19 cellular contexts compared by ENCODE assay signal in the genomic region with DNA sequence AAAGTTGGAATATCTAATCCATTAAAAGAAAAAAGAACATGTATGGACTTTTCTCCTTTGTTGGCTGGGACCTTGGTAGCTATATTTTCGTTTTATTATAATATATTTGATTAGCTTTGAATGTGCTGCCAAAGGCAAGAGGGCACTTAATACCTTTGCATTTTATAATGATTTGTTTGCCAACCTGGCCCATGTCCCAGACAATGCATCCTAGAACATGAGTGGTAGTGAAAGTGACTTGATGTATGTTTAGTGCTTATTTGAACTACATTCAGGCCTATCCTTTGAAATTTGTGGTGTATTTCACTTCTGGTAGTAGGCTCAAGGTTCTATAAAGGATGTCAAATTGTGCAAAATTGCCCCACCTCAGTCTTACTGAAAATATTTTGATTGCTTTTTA. TPM values are rescaled to one million over a fixed set of nuclear protein-coding genes. Genes with fewer than 3 reads are reported as not detected.
DNase-seq lines count a peak whose midpoint lies in the region; ATAC-seq and TF ChIP-seq lines count a peak whose summit lies in the region.
"Had no signal": no experiment of that assay in that cellular context is flagged by ENCODE, and none has a peak within 500 bp of the region (broad histone marks: within the 10 kb centered on the region; RNA-seq: fewer than 3 reads in every experiment).

No MANE protein-coding gene starts in this region.

- no peak overlapping the region for H3K4ac ChIP-seq in mesendoderm (ENCODE audit: low read depth, low read length)

- no peak overlapping the region for H2BK120ac ChIP-seq in mesendoderm (ENCODE audit: low read depth, low read length)

- H3K9ac ChIP-seq in mesendoderm (ENCODE audit: low read length), result no peak overlapping the region
- H3K9ac ChIP-seq: KMS-11 had no signal

- no peak overlapping the region for H3K18ac ChIP-seq in mesendoderm (ENCODE audit: low read length)

- no peak overlapping the region for H3K27ac ChIP-seq in HEK293 (ENCODE audit: extremely low read depth, low read depth, low read length)
- H3K27ac ChIP-seq in mesendoderm (ENCODE audit: low read depth, low read length), result no peak overlapping the region
- H3K27ac ChIP-seq in sigmoid colon, result no peak overlapping the region
- H3K27ac ChIP-seq: KMS-11, lower lobe of right lung, VCaP had no signal

- no peak overlapping the region for H2BK5ac ChIP-seq in mesendoderm (ENCODE audit: low read length)

- no peak overlapping the region for H3K4me2 ChIP-seq in mesendoderm (ENCODE audit: low read length)
- H3K4me2 ChIP-seq: KMS-11 had no signal

- no peak overlapping the region for H4K5ac ChIP-seq in mesendoderm (ENCODE audit: low read length)

- no peak overlapping the region for H4K8ac ChIP-seq in mesendoderm (ENCODE audit: low read depth, low read length)

- TF ChIP-seq CTCF in HEK293 (tag by site-specific recombination; IDR thresholded peaks at IDR 0.05), result no peak
- no peak for TF ChIP-seq CTCF in sigmoid colon (IDR thresholded peaks at IDR 0.05)

- peaks cover 32% of the 10 kb centered on the region for H3K79me2 ChIP-seq in mesendoderm (ENCODE audit: control insufficient read depth, insufficient read depth, low read length)

- DNase-seq in NCI-H146 treated with DMSO at 0.1 percent for 48 hours (lab: John Stamatoyannopoulos, UW; ENCODE audit: unreplicated experiment) (peak; percentile 68), NCI-H510A treated with DMSO at 0.1 percent for 48 hours (lab: John Stamatoyannopoulos, UW) (peak; percentile 85), mesendoderm (no peak), sigmoid colon (no peak)
- no peak for DNase-seq in effector CD4-positive, alpha-beta T cell
- DNase-seq: foreskin fibroblast; lower lobe of right lung; naive thymus-derived CD8-positive, alpha-beta T cell; NCI-H524; stimulated activated CD4-positive, alpha-beta T cell treated with anti-CD3 and anti-CD28 coated beads, Interleukin-15, amount 100 ng/mL, for 24 hours; stimulated activated naive CD8-positive, alpha-beta T cell treated with anti-CD3 and anti-CD28 coated beads, Interleukin-15, amount 100 ng/mL, for 72 hours; SW 1271 had no signal

- H3K79me1 ChIP-seq in mesendoderm (ENCODE audit: low read length), result peaks cover 14% of the 10 kb centered on the region

- H3K27me3 ChIP-seq in mesendoderm (ENCODE audit: insufficient read depth, low read length, poor library complexity) (no peaks in the 10 kb centered on the region), sigmoid colon (no peaks in the 10 kb centered on the region)
- H3K27me3 ChIP-seq: vagina had no signal

- no peak overlapping the region for H3K4me3 ChIP-seq in HEK293 (ENCODE audit: low read depth, low read length)
- no peak overlapping the region for H3K4me3 ChIP-seq in mesendoderm (ENCODE audit: low read length)
- no peak overlapping the region for H3K4me3 ChIP-seq in sigmoid colon
- H3K4me3 ChIP-seq: lower lobe of right lung, vagina had no signal

- H3K56ac ChIP-seq in mesendoderm (ENCODE audit: low read length), result no peak overlapping the region

- peak overlapping the region; percentile 57 for H2BK15ac ChIP-seq in mesendoderm (replicated peaks; ENCODE audit: low read depth)

- POLR2A ChIA-PET in HEK293 (lab: Yijun Ruan, JAX), result interaction anchor here (1.0 kb wide), 1 partner anchor 10 kb away, joined by 3 read pairs; no protein-coding TSS in a partner anchor

- no peaks in the 10 kb centered on the region for H3K36me3 ChIP-seq in HEK293 (ENCODE audit: control insufficient read depth in 2 of 2, insufficient read depth in 1 of 2, low read length in 2 of 2)
- no peaks in the 10 kb centered on the region for H3K36me3 ChIP-seq in mesendoderm (ENCODE audit: control insufficient read depth, insufficient read depth, low read length)
- H3K36me3 ChIP-seq in sigmoid colon, result no peaks in the 10 kb centered on the region
- H3K36me3 ChIP-seq: lower lobe of right lung, vagina had no signal

- H3K4me1 ChIP-seq in HEK293 (ENCODE audit: control insufficient read depth, insufficient read depth, low read length), result peaks cover 29% of the 10 kb centered on the region
- peaks cover 22% of the 10 kb centered on the region for H3K4me1 ChIP-seq in mesendoderm (ENCODE audit: control insufficient read depth, low read depth, low read length)
- no peaks in the 10 kb centered on the region for H3K4me1 ChIP-seq in sigmoid colon

- no peak for ATAC-seq in HG03095 (IDR thresholded peaks at IDR 0.05; ENCODE audit: unreplicated experiment)
- no peak for ATAC-seq in HG02884 (IDR thresholded peaks at IDR 0.05; ENCODE audit: unreplicated experiment)
- ATAC-seq: lower lobe of right lung; naive thymus-derived CD8-positive, alpha-beta T cell; Panc1; stimulated activated naive CD8-positive, alpha-beta T cell treated with anti-CD3 and anti-CD28 coated beads, Interleukin-15, amount 100 ng/mL, for 72 hours had no signal

- intact Hi-C loops in sigmoid colon (cut with DNase I), result no loop called here

- H2AK5ac ChIP-seq in mesendoderm (ENCODE audit: low read length), result no peak overlapping the region

- TF ChIP-seq EP300 in sigmoid colon (IDR thresholded peaks at IDR 0.05), result no peak

- no peak for TF ChIP-seq POLR2A in sigmoid colon (IDR thresholded peaks at IDR 0.05)

- H3K9me3 ChIP-seq in HEK293 (ENCODE audit: control insufficient read depth, insufficient read depth, low read depth, low read length) (no peaks in the 10 kb centered on the region), sigmoid colon (no peaks in the 10 kb centered on the region)
- H3K9me3 ChIP-seq: lower lobe of right lung, vagina had no signal

- H3K23ac ChIP-seq in mesendoderm (ENCODE audit: low read length), result no peak overlapping the region

- CTCF ChIA-PET in HEK293 (lab: Yijun Ruan, JAX), result interaction anchor here (0.6 to 1.0 kb wide), 3 partner anchors 21 to 167 kb away, joined by 3 to 5 read pairs (median 4); no protein-coding TSS in a partner anchor

- WGBS in mesendoderm (ENCODE audit: extremely low coverage, insufficient coverage, low lambda C conversion rate), result no CpG with 5 or more reads among the region's 1 CpG
- 5 to 51% methylated on average over 1 of the region's 1 CpG for WGBS in sigmoid colon, 2 donors

TF ChIP-seq in HEK293, 187 proteins besides CTCF, POLR2A, EP300 and RAD21:
- TF ChIP-seq, protein P1, sequence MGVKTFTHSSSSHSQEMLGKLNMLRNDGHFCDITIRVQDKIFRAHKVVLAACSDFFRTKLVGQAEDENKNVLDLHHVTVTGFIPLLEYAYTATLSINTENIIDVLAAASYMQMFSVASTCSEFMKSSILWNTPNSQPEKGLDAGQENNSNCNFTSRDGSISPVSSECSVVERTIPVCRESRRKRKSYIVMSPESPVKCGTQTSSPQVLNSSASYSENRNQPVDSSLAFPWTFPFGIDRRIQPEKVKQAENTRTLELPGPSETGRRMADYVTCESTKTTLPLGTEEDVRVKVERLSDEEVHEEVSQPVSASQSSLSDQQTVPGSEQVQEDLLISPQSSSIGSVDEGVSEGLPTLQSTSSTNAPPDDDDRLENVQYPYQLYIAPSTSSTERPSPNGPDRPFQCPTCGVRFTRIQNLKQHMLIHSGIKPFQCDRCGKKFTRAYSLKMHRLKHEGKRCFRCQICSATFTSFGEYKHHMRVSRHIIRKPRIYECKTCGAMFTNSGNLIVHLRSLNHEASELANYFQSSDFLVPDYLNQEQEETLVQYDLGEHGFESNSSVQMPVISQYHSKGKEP (tag by site-specific recombination; IDR thresholded peaks at IDR 0.05), result peak; percentile 52; the same call in 1 of the 2 replicates
- TF ChIP-seq ZNF585B (tag by site-specific recombination; IDR thresholded peaks at IDR 0.05), result no peak

RNA-seq across cellular contexts. Expression of a gene that starts 25.9 kb away (rescaled TPM):
- polyA plus RNA-seq in mesendoderm (2013, experiment 1 of 2), result 40.3 TPM
- polyA plus RNA-seq in mesendoderm (2013, experiment 2 of 2), result 39.6 TPM
- total RNA-seq in sigmoid colon, result 1 to 10 TPM; 3.7 to 7.1 (median 6.6) TPM
- polyA plus RNA-seq in sigmoid colon, result 1 to 10 TPM in 2 of 3 donors, under 1 TPM in 1; 0.23 to 1.3 (median 1.2) TPM

Comparison
In these comparisons a context has a peak if more than half of its experiments do, and no peak if none do; other contexts are left out.
1. DNase-seq: peak in NCI-H146 treated with DMSO at 0.1 percent for 48 hours (single experiment) and NCI-H510A treated with DMSO at 0.1 percent for 48 hours (single experiment); none in mesendoderm (single experiment), sigmoid colon (single experiment) and effector CD4-positive, alpha-beta T cell (single experiment).